In the genomic region with DNA sequence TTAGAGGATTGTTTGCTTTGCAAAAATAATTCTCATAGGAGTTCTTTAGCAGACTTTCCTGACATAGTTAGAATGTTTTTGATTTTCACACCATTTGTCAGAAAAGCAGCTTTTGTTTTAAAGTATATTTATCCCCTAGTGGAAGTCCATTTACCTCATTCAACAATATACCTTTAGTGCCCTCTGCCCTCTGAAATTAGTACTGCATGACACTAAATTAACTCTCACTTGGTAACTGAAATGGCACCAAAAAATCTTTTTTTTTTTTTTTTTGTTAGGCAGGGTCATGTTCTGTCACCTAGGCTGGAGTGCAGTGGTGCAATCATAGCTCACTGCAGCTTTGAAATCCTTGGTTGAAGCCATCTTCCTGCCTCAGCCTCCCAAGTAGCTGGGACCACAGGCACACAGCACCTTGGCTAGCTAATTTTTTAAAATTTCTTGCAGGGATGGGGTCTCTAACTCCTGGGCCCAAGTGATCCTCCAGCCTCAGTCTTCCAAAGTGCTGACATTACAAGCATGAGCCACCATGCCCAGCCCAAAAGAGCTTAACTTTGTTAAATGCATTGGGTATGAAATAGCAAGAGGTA, we compare ENCODE assay signal across 8 cellular contexts. TPM values are rescaled to one million over a fixed set of nuclear protein-coding genes. Genes with fewer than 3 reads are reported as not detected.
DNase-seq lines count a peak whose midpoint lies in the region; ATAC-seq and TF ChIP-seq lines count a peak whose summit lies in the region.

No MANE protein-coding gene starts in this region.

- CTCF ChIA-PET in Caco-2 (lab: Charles Lee): interaction anchor here (0.6 to 2.1 kb wide), 10 partner anchors 11 to 949 kb away, joined by 3 to 16 read pairs (median 6); partner anchors contain the start of genes IFT25 and LRRC42
- CTCF ChIA-PET in activated CD8-positive, alpha-beta T cell treated with anti-CD3 and anti-CD28 coated beads, Interleukin-2, amount 10 ng/mL, durations not matched to agents 7 days and 5 days (lab: Charles Lee): interaction anchor here (0.6 to 5.3 kb wide), 44 partner anchors 8 to 545 kb away, joined by 3 to 152 read pairs (median 4); partner anchors contain the start of genes IFT25, LRRC42, TCEANC2 and TMEM59

- H3K27ac ChIP-seq in right lobe of liver: no peak overlapping the region

- no peak overlapping the region for H3K27ac Mint-ChIP-seq in Caco-2 (ENCODE audit: unreplicated experiment)
- no peak overlapping the region for H3K27ac Mint-ChIP-seq in activated CD8-positive, alpha-beta T cell treated with anti-CD3 and anti-CD28 coated beads, Interleukin-2, amount 10 ng/mL, durations not matched to agents 7 days and 5 days

- H3K36me3 Mint-ChIP-seq in Caco-2 (ENCODE audit: insufficient read depth, unreplicated experiment): peaks cover 54% of the 10 kb centered on the region
- H3K36me3 Mint-ChIP-seq in activated CD8-positive, alpha-beta T cell treated with anti-CD3 and anti-CD28 coated beads, Interleukin-2, amount 10 ng/mL, durations not matched to agents 7 days and 5 days (ENCODE audit: low read depth): peaks cover 35% of the 10 kb centered on the region

- H3K4me1 Mint-ChIP-seq in Caco-2 (ENCODE audit: low read depth, unreplicated experiment): peaks cover 20% of the 10 kb centered on the region
- peaks cover 15% of the 10 kb centered on the region for H3K4me1 Mint-ChIP-seq in activated CD8-positive, alpha-beta T cell treated with anti-CD3 and anti-CD28 coated beads, Interleukin-2, amount 10 ng/mL, durations not matched to agents 7 days and 5 days (ENCODE audit: low read depth)

- no TSS peak for BruUV-seq in Caco-2 (replicated peaks; lab: Mats Ljungman, UMichigan)

- H3K4me3 ChIP-seq in Caco-2 (ENCODE audit: low read depth, low read length) (no peak overlapping the region), right lobe of liver (no peak overlapping the region)

- TF ChIP-seq CTCF in Caco-2 (IDR thresholded peaks at IDR 0.05; ENCODE audit: insufficient read depth in 1 of 2, low read depth in 1 of 2, low read length in 1 of 2, severe bottlenecking in 1 of 2, unreplicated experiment in 1 of 2) (peak; percentile 35 to 57), right lobe of liver (IDR thresholded peaks at IDR 0.05) (peak; percentile 49 to 73 (median 58))

- intact Hi-C loops in Caco-2 (cut with micrococcal nuclease; ENCODE audit: unreplicated experiment) (no loop called here), right lobe of liver (cut with DNase I) (no loop called here)

- H3K4me3 Mint-ChIP-seq in Caco-2 (ENCODE audit: unreplicated experiment): no peak overlapping the region
- H3K4me3 Mint-ChIP-seq in activated CD8-positive, alpha-beta T cell treated with anti-CD3 and anti-CD28 coated beads, Interleukin-2, amount 10 ng/mL, durations not matched to agents 7 days and 5 days: no peak overlapping the region

- no peaks in the 10 kb centered on the region for H3K27me3 Mint-ChIP-seq in Caco-2 (ENCODE audit: insufficient read depth, unreplicated experiment)
- H3K27me3 Mint-ChIP-seq in activated CD8-positive, alpha-beta T cell treated with anti-CD3 and anti-CD28 coated beads, Interleukin-2, amount 10 ng/mL, durations not matched to agents 7 days and 5 days (ENCODE audit: low read depth): no peaks in the 10 kb centered on the region

- DNase-seq in Caco-2: no peak
- DNase-seq in HT1080 (ENCODE audit: low read depth): peak; percentile 47
- DNase-seq in activated CD8-positive, alpha-beta T cell treated with anti-CD3 and anti-CD28 coated beads, Interleukin-2, amount 10 ng/mL, durations not matched to agents 7 days and 5 days: peak; percentile 44
- DNase-seq in right lobe of liver: no peak
- no peak for DNase-seq in DMS79 (lab: John Stamatoyannopoulos, UW)
- no peak for DNase-seq in mesenteric fat pad (ENCODE audit: low spot score)
- DNase-seq in C1 segment of cervical spinal cord (lab: John Stamatoyannopoulos, UW): no peak
- DNase-seq in activated gamma-delta T cell (lab: John Stamatoyannopoulos, UW): no peak

- peaks cover 2% of the 10 kb centered on the region; the same call in 1 of the 2 replicates for H3K36me3 ChIP-seq in Caco-2 (ENCODE audit: control insufficient read depth, insufficient read depth, low read length)
- H3K36me3 ChIP-seq in right lobe of liver: peaks cover 0 to 31% (median 6%) of the 10 kb centered on the region in 4 donors

- no peaks in the 10 kb centered on the region for H3K9me3 Mint-ChIP-seq in Caco-2 (ENCODE audit: unreplicated experiment)
- H3K9me3 Mint-ChIP-seq in activated CD8-positive, alpha-beta T cell treated with anti-CD3 and anti-CD28 coated beads, Interleukin-2, amount 10 ng/mL, durations not matched to agents 7 days and 5 days (ENCODE audit: insufficient read depth): no peaks in the 10 kb centered on the region

- no peak for ATAC-seq in activated CD8-positive, alpha-beta T cell treated with anti-CD3 and anti-CD28 coated beads, Interleukin-2, amount 10 ng/mL, durations not matched to agents 7 days and 5 days
- ATAC-seq in right lobe of liver: peak; percentile 73 to 87 (median 79)

- POLR2A ChIA-PET in Caco-2 (lab: Charles Lee): interaction anchor here (0.6 to 0.7 kb wide), 2 partner anchors 9 to 14 kb away, joined by 5 to 11 read pairs; partner anchors contain the start of gene IFT25
- POLR2A ChIA-PET in activated CD8-positive, alpha-beta T cell treated with anti-CD3 and anti-CD28 coated beads, Interleukin-2, amount 10 ng/mL, durations not matched to agents 7 days and 5 days (lab: Charles Lee): interaction anchor here (0.8 to 0.9 kb wide), 2 partner anchors 39 to 121 kb away, joined by 5 read pairs; partner anchors contain the start of gene NDC1

- TF ChIP-seq POLR2A in right lobe of liver (IDR thresholded peaks at IDR 0.05): no peak

- H3K27me3 ChIP-seq in Caco-2 (replicated peaks; ENCODE audit: control insufficient read depth, insufficient read depth, low read length): no peaks in the 10 kb centered on the region
- H3K27me3 ChIP-seq in right lobe of liver: no peaks in the 10 kb centered on the region

- no peaks in the 10 kb centered on the region for H3K9me3 ChIP-seq in Caco-2
- H3K9me3 ChIP-seq in right lobe of liver: no peaks in the 10 kb centered on the region

- H3K4me1 ChIP-seq in Caco-2: peaks cover 27% of the 10 kb centered on the region
- peaks cover 0 to 26% (median 3%) of the 10 kb centered on the region in 4 donors for H3K4me1 ChIP-seq in right lobe of liver

RNA-seq across cellular contexts. Expression of gene LRRC42, which starts 13.6 kb away (rescaled TPM):
- total RNA-seq in Caco-2 (2022) (38.1 and 38.9 TPM in 2 replicates), right lobe of liver (10 to 100 TPM in 4 of 6 experiments, 1 to 10 TPM in 2; 9.7 to 19.9 (median 14.8) TPM), mesenteric fat pad (18.0 TPM)
- 33.6 and 41.8 TPM in 2 replicates for total RNA-seq in HT1080 (2014; rRNA removed; shearing (Covaris generic))
- 42.2 and 45.5 TPM in 2 replicates for polyA plus RNA-seq in HT1080 (2015; cell fraction: cytosol; rRNA removed)
- 35.4 and 39.1 TPM in 2 replicates for polyA plus RNA-seq in HT1080 (2015; cell fraction: nucleus; rRNA removed)
- 10 to 100 TPM; 26.3 to 26.8 TPM for total RNA-seq in activated CD8-positive, alpha-beta T cell treated with anti-CD3 and anti-CD28 coated beads, Interleukin-2, amount 10 ng/mL, durations not matched to agents 7 days and 5 days

RNA-seq across cellular contexts. Expression of gene IFT25, which starts 14.3 kb away (rescaled TPM):
- total RNA-seq in Caco-2 (2022) (31.7 and 35.1 TPM in 2 replicates), right lobe of liver (10 to 100 TPM; 11.7 to 19.3 (median 12.9) TPM), mesenteric fat pad (17.2 TPM)
- 44.7 and 58.5 TPM in 2 replicates for total RNA-seq in HT1080 (2014; rRNA removed; shearing (Covaris generic))
- polyA plus RNA-seq in HT1080 (2015; cell fraction: cytosol; rRNA removed): 35.7 and 40.6 TPM in 2 replicates
- 25.9 and 27.1 TPM in 2 replicates for polyA plus RNA-seq in HT1080 (2015; cell fraction: nucleus; rRNA removed)
- total RNA-seq in activated CD8-positive, alpha-beta T cell treated with anti-CD3 and anti-CD28 coated beads, Interleukin-2, amount 10 ng/mL, durations not matched to agents 7 days and 5 days: 10 to 100 TPM; 83.1 to 87.1 TPM

RNA-seq across cellular contexts. Expression of gene LDLRAD1, which starts 58.2 kb away (rescaled TPM):
- total RNA-seq in Caco-2 (2022) (not detected in 2 replicates), right lobe of liver (under 1 TPM in 2 of 6 experiments, not detected in 4; 0.44 to 0.57 TPM), mesenteric fat pad (not detected)
- not detected in 2 replicates for total RNA-seq in HT1080 (2014; rRNA removed; shearing (Covaris generic))
- polyA plus RNA-seq in HT1080 (2015; cell fraction: cytosol; rRNA removed): not detected in 2 replicates
- not detected in 2 replicates for polyA plus RNA-seq in HT1080 (2015; cell fraction: nucleus; rRNA removed)
- not detected for total RNA-seq in activated CD8-positive, alpha-beta T cell treated with anti-CD3 and anti-CD28 coated beads, Interleukin-2, amount 10 ng/mL, durations not matched to agents 7 days and 5 days

Comparison
In these comparisons a context has a peak if more than half of its experiments do, and no peak if none do; other contexts are left out.
1. DNase-seq: peak in HT1080 (single experiment) and activated CD8-positive, alpha-beta T cell treated with anti-CD3 and anti-CD28 coated beads, Interleukin-2, amount 10 ng/mL, durations not matched to agents 7 days and 5 days (single experiment); none in Caco-2 (0 of 2), right lobe of liver (0 of 3), DMS79 (single experiment), mesenteric fat pad (single experiment), C1 segment of cervical spinal cord (0 of 14) and activated gamma-delta T cell (single experiment).